In genomic region chr18:77092104-77093066, GRCh38 we compare ENCODE assay signal across 19 cellular contexts. TPM values are rescaled to one million over a fixed set of nuclear protein-coding genes. Genes with fewer than 3 reads are reported as not detected.
DNase-seq lines count a peak whose midpoint lies in the region; ATAC-seq and TF ChIP-seq lines count a peak whose summit lies in the region.
"Had no signal": no experiment of that assay in that cellular context is flagged by ENCODE, and none has a peak within 500 bp of the region (broad histone marks: within the 10 kb centered on the region; RNA-seq: fewer than 3 reads in every experiment).

No MANE protein-coding gene starts in this region.

- H3K4me3 ChIP-seq in parathyroid adenoma (ENCODE audit: low read depth, low read length), result no peak overlapping the region
- H3K4me3 ChIP-seq: SK-N-MC, thyroid gland had no signal

- no peak overlapping the region for H3K9ac ChIP-seq in parathyroid adenoma

- H3K27me3 ChIP-seq in parathyroid adenoma (ENCODE audit: control insufficient read depth, insufficient read depth, low read length), result no peaks in the 10 kb centered on the region
- H3K27me3 ChIP-seq: thyroid gland had no signal

- CTCF ChIA-PET in Calu3 (lab: Charles Lee), result interaction anchor here (0.7 to 1.0 kb wide), 3 partner anchors 22 to 398 kb away, joined by 3 read pairs; partner anchors contain the start of gene MBP

- peak overlapping the region; percentile 5 for H3K27ac Mint-ChIP-seq in Calu3 (ENCODE audit: unreplicated experiment)
- peak overlapping the region; percentile 37 for H3K27ac Mint-ChIP-seq in activated naive CD8-positive, alpha-beta T cell treated with anti-CD3 and anti-CD28 coated beads, Interleukin-2, amount 50 U/mL, for 24 hours

- H3K27me3 Mint-ChIP-seq in Calu3 (ENCODE audit: unreplicated experiment), result no peaks in the 10 kb centered on the region
- H3K27me3 Mint-ChIP-seq in activated naive CD8-positive, alpha-beta T cell treated with anti-CD3 and anti-CD28 coated beads, Interleukin-2, amount 50 U/mL, for 24 hours, result no peaks in the 10 kb centered on the region
- H3K27me3 Mint-ChIP-seq: naive B cell had no signal

- DNase-seq in NCI-H748 (lab: John Stamatoyannopoulos, UW; ENCODE audit: unreplicated experiment) (peak; percentile 20), NCI-H748 treated with DMSO at 0.1 percent for 48 hours (lab: John Stamatoyannopoulos, UW) (no peak), Calu3 (no peak)
- DNase-seq in activated naive CD8-positive, alpha-beta T cell treated with anti-CD3 and anti-CD28 coated beads, Interleukin-2, amount 50 U/mL, for 24 hours, result no peak
- DNase-seq: cerebellar nuclear complex, H7, naive B cell, NCI-H187 treated with DMSO at 0.1 percent for 48 hours, NCI-H510A treated with DMSO at 0.1 percent for 48 hours, OCI-M1, right cardiac atrium, thyroid gland had no signal

- no peak for ATAC-seq in activated naive CD8-positive, alpha-beta T cell treated with anti-CD3 and anti-CD28 coated beads, Interleukin-2, amount 50 U/mL, for 24 hours
- no peak for ATAC-seq in HG03457 (IDR thresholded peaks at IDR 0.05; ENCODE audit: unreplicated experiment)
- no peak for ATAC-seq in HG02571 (IDR thresholded peaks at IDR 0.05; ENCODE audit: unreplicated experiment)
- ATAC-seq in HG03039 (IDR thresholded peaks at IDR 0.05; ENCODE audit: unreplicated experiment), result no peak
- ATAC-seq: right cardiac atrium had no signal

- H3K4me1 Mint-ChIP-seq in Calu3 (ENCODE audit: low read depth, unreplicated experiment), result peaks cover 55% of the 10 kb centered on the region
- H3K4me1 Mint-ChIP-seq in activated naive CD8-positive, alpha-beta T cell treated with anti-CD3 and anti-CD28 coated beads, Interleukin-2, amount 50 U/mL, for 24 hours, result peaks cover 50% of the 10 kb centered on the region

- no peaks in the 10 kb centered on the region for H3K9me3 ChIP-seq in parathyroid adenoma (ENCODE audit: control insufficient read depth, low read length)
- H3K9me3 ChIP-seq: thyroid gland had no signal

- no TSS peak for BruUV-seq in Calu3 (replicated peaks; lab: Mats Ljungman, UMichigan)

- H3K36me3 Mint-ChIP-seq in Calu3 (ENCODE audit: insufficient read depth, unreplicated experiment), result peaks cover 74% of the 10 kb centered on the region
- H3K36me3 Mint-ChIP-seq in activated naive CD8-positive, alpha-beta T cell treated with anti-CD3 and anti-CD28 coated beads, Interleukin-2, amount 50 U/mL, for 24 hours (ENCODE audit: low read depth), result peaks cover 18% of the 10 kb centered on the region
- H3K36me3 Mint-ChIP-seq: naive B cell had no signal

- H2AFZ ChIP-seq in parathyroid adenoma, result no peak overlapping the region

- peaks cover 43% of the 10 kb centered on the region for H3K4me1 ChIP-seq in parathyroid adenoma

- peak overlapping the region; percentile 52 for H3K27ac ChIP-seq in parathyroid adenoma
- H3K27ac ChIP-seq: C4-2B, SK-N-MC had no signal

- no peaks in the 10 kb centered on the region for H3K36me3 ChIP-seq in parathyroid adenoma (ENCODE audit: control insufficient read depth, insufficient read depth, low read length)

- TF ChIP-seq CTCF in Calu3 (IDR thresholded peaks at IDR 0.05; ENCODE audit: unreplicated experiment) (no peak), parathyroid adenoma (IDR thresholded peaks at IDR 0.05) (no peak)

- H3K9me3 Mint-ChIP-seq in Calu3 (ENCODE audit: low read depth, unreplicated experiment), result no peaks in the 10 kb centered on the region
- H3K9me3 Mint-ChIP-seq in activated naive CD8-positive, alpha-beta T cell treated with anti-CD3 and anti-CD28 coated beads, Interleukin-2, amount 50 U/mL, for 24 hours, result no peaks in the 10 kb centered on the region
- H3K9me3 Mint-ChIP-seq: naive B cell had no signal

- no peak overlapping the region for H3K4me3 Mint-ChIP-seq in Calu3 (ENCODE audit: low read depth, unreplicated experiment)
- no peak overlapping the region for H3K4me3 Mint-ChIP-seq in activated naive CD8-positive, alpha-beta T cell treated with anti-CD3 and anti-CD28 coated beads, Interleukin-2, amount 50 U/mL, for 24 hours
- H3K4me3 Mint-ChIP-seq: naive B cell had no signal

- H3K4me2 ChIP-seq in parathyroid adenoma (ENCODE audit: low read length), result no peak overlapping the region

- intact Hi-C loops in Calu3 (cut with micrococcal nuclease; ENCODE audit: unreplicated experiment), result no loop called here

- H3K79me2 ChIP-seq in parathyroid adenoma, result peaks cover 70% of the 10 kb centered on the region

RNA-seq across cellular contexts. Expression of gene MBP, which starts 40.2 kb away (rescaled TPM):
- total RNA-seq in Calu3 (2022), result 221 and 257 TPM in 2 replicates
- total RNA-seq: A172 had no signal
